In the genomic region with DNA sequence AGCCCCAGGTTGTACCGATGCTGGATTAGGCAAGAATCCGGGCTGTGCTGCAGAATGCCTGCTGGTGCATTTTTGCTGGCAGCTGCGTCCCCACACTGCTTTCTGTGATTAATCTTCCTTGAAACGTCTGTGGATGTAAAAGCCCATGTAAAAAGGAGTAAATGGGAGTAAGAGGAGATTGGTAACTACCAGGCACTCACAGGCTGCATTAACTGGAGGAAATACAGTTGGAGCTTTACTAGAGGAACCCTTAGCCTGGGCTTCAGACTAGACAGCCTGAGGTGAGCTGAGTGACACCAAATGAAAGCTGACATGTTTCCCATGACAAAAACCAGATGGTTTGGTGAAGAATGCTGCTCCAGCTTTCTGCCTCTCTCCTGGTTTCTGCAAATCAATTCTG, we compare ENCODE assay signal across 1 cellular context.
TF ChIP-seq lines count a peak whose summit lies in the region.

No MANE protein-coding gene starts in this region.

TF ChIP-seq in IMR-90, 13 proteins besides CTCF, POLR2A, EP300 and RAD21 (continued from another document):
- TF ChIP-seq, protein P1, sequence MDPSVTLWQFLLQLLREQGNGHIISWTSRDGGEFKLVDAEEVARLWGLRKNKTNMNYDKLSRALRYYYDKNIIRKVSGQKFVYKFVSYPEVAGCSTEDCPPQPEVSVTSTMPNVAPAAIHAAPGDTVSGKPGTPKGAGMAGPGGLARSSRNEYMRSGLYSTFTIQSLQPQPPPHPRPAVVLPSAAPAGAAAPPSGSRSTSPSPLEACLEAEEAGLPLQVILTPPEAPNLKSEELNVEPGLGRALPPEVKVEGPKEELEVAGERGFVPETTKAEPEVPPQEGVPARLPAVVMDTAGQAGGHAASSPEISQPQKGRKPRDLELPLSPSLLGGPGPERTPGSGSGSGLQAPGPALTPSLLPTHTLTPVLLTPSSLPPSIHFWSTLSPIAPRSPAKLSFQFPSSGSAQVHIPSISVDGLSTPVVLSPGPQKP (IDR thresholded peaks at IDR 0.05; ENCODE audit: borderline replicate concordance, low read depth, low read length) = no peak
- TF ChIP-seq MAZ (IDR thresholded peaks at IDR 0.05; ENCODE audit: borderline replicate concordance, low read depth, low read length) = no peak
